ENCODE assay signal across 15 cellular contexts in genomic region chr15:26888761-26889160, GRCh38. TPM values are rescaled to one million over a fixed set of nuclear protein-coding genes. Genes with fewer than 3 reads are reported as not detected.
DNase-seq lines count a peak whose midpoint lies in the region; ATAC-seq, FAIRE-seq and TF ChIP-seq lines count a peak whose summit lies in the region.
"Had no signal": no experiment of that assay in that cellular context is flagged by ENCODE, and none has a peak within 500 bp of the region (broad histone marks: within the 10 kb centered on the region; RNA-seq: fewer than 3 reads in every experiment).

No MANE protein-coding gene starts in this region.

- no peak for FAIRE-seq in pancreas (lab: Jason Lieb, UNC)

- TF ChIP-seq CTCF in RWPE2 (IDR thresholded peaks at IDR 0.05; ENCODE audit: poor library complexity, severe bottlenecking): no peak
- no peak for TF ChIP-seq CTCF in pancreas (IDR thresholded peaks at IDR 0.05)

- ATAC-seq in RWPE2 (ENCODE audit: low read depth): peak; percentile 33; the same call in 2 of the 3 replicates
- ATAC-seq in esophagus mucosa: peak; percentile 64
- peak; percentile 67 to 91 (median 84) for ATAC-seq in pancreas
- ATAC-seq in GM19452 (IDR thresholded peaks at IDR 0.05; ENCODE audit: unreplicated experiment): no peak
- ATAC-seq in HG03097 (IDR thresholded peaks at IDR 0.05; ENCODE audit: low FRiP score, unreplicated experiment): no peak
- no peak for ATAC-seq in GM19328 (IDR thresholded peaks at IDR 0.05; ENCODE audit: unreplicated experiment)
- ATAC-seq: CD8-positive, alpha-beta T cell had no signal

- H3K9me3 ChIP-seq in RWPE2 (ENCODE audit: severe bottlenecking) (no peaks in the 10 kb centered on the region), pancreas (no peaks in the 10 kb centered on the region)

- DNase-seq in DMS53 (lab: John Stamatoyannopoulos, UW) (peak; percentile 7), DMS53 treated with DMSO at 0.1 percent for 48 hours (lab: John Stamatoyannopoulos, UW; ENCODE audit: unreplicated experiment) (no peak), RWPE2 (ENCODE audit: low spot score) (no peak), pancreas (peak in 5 of 6 donors; percentile 29 to 75 (median 55))

- H3K4me1 ChIP-seq in RWPE2 (ENCODE audit: insufficient read depth, poor library complexity, severe bottlenecking): no peaks in the 10 kb centered on the region
- H3K4me1 ChIP-seq in pancreas: peaks cover 4 to 9% (median 5%) of the 10 kb centered on the region in 3 donors

- H3K27me3 ChIP-seq in RWPE2 (ENCODE audit: insufficient read depth, poor library complexity, severe bottlenecking) (peaks cover 12% of the 10 kb centered on the region), pancreas (peaks cover 0 to 16% (median 0%) of the 10 kb centered on the region in 4 donors)
- H3K27me3 ChIP-seq: cardiac muscle cell had no signal

- intact Hi-C loops in pancreas (cut with DNase I): no loop called here

- H3K4me3 ChIP-seq in RWPE2 (ENCODE audit: severe bottlenecking): no peak overlapping the region
- H3K4me3 ChIP-seq in pancreas: peak overlapping the region in 1 of 4 donors; percentile 3
- H3K4me3 ChIP-seq: cardiac muscle cell had no signal

- no peak overlapping the region for H3K27ac ChIP-seq in RWPE2 (ENCODE audit: poor library complexity, severe bottlenecking)
- H3K27ac ChIP-seq in pancreas: no peak overlapping the region
- H3K27ac ChIP-seq: 22Rv1, cardiac muscle cell, RWPE1, WERI-Rb-1 had no signal

- H3K36me3 ChIP-seq in RWPE2 (ENCODE audit: low read depth): no peaks in the 10 kb centered on the region
- no peaks in the 10 kb centered on the region for H3K36me3 ChIP-seq in pancreas
- H3K36me3 ChIP-seq: cardiac muscle cell, WERI-Rb-1 had no signal

- 9 to 14% methylated on average over 8 of the region's 8 CpGs for WGBS in pancreas, 2 donors

RNA-seq across cellular contexts. Expression of gene GABRA5, which starts 21.9 kb away (rescaled TPM):
- 0.24 TPM for total RNA-seq in esophagus mucosa
- total RNA-seq in pancreas: under 1 TPM in 3 of 6 donors, not detected in 3; 0.28 to 0.52 (median 0.28) TPM
- under 1 TPM in 1 of 2 donors, not detected in 1; 0.16 TPM for polyA plus RNA-seq in pancreas
- total RNA-seq: activated T-helper 1 cell treated with anti-CD3 and anti-CD28 coated beads, Interleukin-12 subunit alpha, Interleukin-12 subunit beta, Interleukin-2, Interleukin-4 antibody, amounts not matched to agents 30 ng/mL and 10 ng/mL and 1 ng/mL, durations not matched to agents 14 hours and 24 hours and 36 hours; cardiac muscle cell; CD8-positive, alpha-beta T cell; NCI-H460 had no signal

Comparison
In these comparisons a context has a peak if more than half of its experiments do, and no peak if none do; other contexts are left out.
1. DNase-seq: peak in DMS53 (single experiment) and pancreas (5 of 6); none in DMS53 treated with DMSO at 0.1 percent for 48 hours (single experiment) and RWPE2 (single experiment).
2. ATAC-seq: peak in RWPE2 (single experiment), esophagus mucosa (single experiment) and pancreas (4 of 4); none in GM19452 (single experiment), HG03097 (single experiment) and GM19328 (single experiment).